Comparison of ENCODE assay signal across 3 cellular contexts in the genomic region with DNA sequence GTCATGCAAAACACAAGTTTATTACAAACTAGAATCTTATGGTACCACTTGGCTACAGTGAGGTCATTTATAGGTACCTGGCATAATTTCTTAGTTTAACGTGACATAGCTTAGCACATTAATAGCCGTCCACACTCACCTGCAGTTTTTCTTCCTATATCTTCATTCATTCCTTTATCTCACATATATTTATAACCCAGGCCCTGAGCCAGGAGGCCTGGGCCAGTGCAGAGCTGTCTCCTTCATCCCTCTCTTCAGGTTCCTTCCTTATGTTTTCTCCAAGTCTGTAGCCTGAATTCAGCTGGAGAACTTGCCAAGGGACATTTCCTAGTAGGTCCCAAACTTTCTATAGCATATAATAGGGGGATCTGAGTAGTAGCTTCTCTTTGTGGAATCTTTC.
"Had no signal": no experiment of that assay in that cellular context is flagged by ENCODE, and none has a peak within 500 bp of the region (broad histone marks: within the 10 kb centered on the region; RNA-seq: fewer than 3 reads in every experiment).

No MANE protein-coding gene starts in this region.

- DNase-seq: GDM1, GF-D8 had no signal

- H3K4me3 ChIP-seq: GM12878 had no signal

- ATAC-seq: GM12878 had no signal
